In genomic region chr15:58933311-58934113, GRCh38 we compare ENCODE assay signal across 8 cellular contexts. TPM values are rescaled to one million over a fixed set of nuclear protein-coding genes. Genes with fewer than 3 reads are reported as not detected.
A peak's percentile ranks its signal among the peaks of the same experiment; 100 is the strongest.
DNase-seq lines count a peak whose midpoint lies in the region; ATAC-seq, FAIRE-seq and TF ChIP-seq lines count a peak whose summit lies in the region.

Gene SLTM, minus strand, starts transcription at chr15:58933679. Its CDS starts 114 bp downstream, at chr15:58933565.

- peak; percentile 25; the same call in 1 of the 2 replicates for TF ChIP-seq CTCF in OCI-LY3 (IDR thresholded peaks at IDR 0.05; ENCODE audit: low read depth, low read length)
- TF ChIP-seq CTCF in endothelial cell of umbilical vein (IDR thresholded peaks at IDR 0.05; ENCODE audit: extremely low read depth in 1 of 2, insufficient read depth in 1 of 2, low read depth in 1 of 2, low read length in 2 of 2), result peak in 1 of 2 donors; percentile 31

- peak; percentile 99 for TF ChIP-seq POLR2A in endothelial cell of umbilical vein (IDR thresholded peaks at IDR 0.05; ENCODE audit: low read depth, low read length)

- POLR2A ChIA-PET in endothelial cell of umbilical vein (lab: Charles Lee), result no interaction called here

- BruUV-seq in endothelial cell of umbilical vein (replicated peaks; lab: Mats Ljungman, UMichigan), result no TSS peak

- dilution Hi-C loops in endothelial cell of umbilical vein (cut with MboI; ENCODE audit: extremely low pct_ligation_motif_present, low sequenced_read_pairs), result no loop called here

- peak; percentile 50 for FAIRE-seq in endothelial cell of umbilical vein (lab: Jason Lieb, UNC)

- H3K4me2 ChIP-seq in OCI-LY3 (ENCODE audit: low read length), result peak within 1 kb of the TSS; percentile 95
- H3K4me2 ChIP-seq in endothelial cell of umbilical vein (ENCODE audit: insufficient read depth, low read length), result peak within 1 kb of the TSS; percentile 99

- H2AFZ ChIP-seq in OCI-LY3 (ENCODE audit: low read depth, low read length) (peak within 1 kb of the TSS; percentile 85), endothelial cell of umbilical vein (ENCODE audit: low read depth, low read length) (peak within 1 kb of the TSS; percentile 98)

- ATAC-seq in GM21526 (IDR thresholded peaks at IDR 0.05; ENCODE audit: low FRiP score, unreplicated experiment), result peak; percentile 75

- intact Hi-C loops in endothelial cell of umbilical vein (cut with micrococcal nuclease), result loop anchor here (1.0 kb wide), 1 partner anchor 162 kb away; the partner anchor contains the start of gene MINDY2

- H3K36me3 ChIP-seq in OCI-LY3 (replicated peaks; ENCODE audit: low read depth, low read length), result peaks cover 11% of the 10 kb centered on the region
- peaks cover 0 to 2% of the 10 kb centered on the region in 2 experiments for H3K36me3 ChIP-seq in endothelial cell of umbilical vein (ENCODE audit: control insufficient read depth in 2 of 2, extremely low read depth in 1 of 2, insufficient read depth in 2 of 2, low read length in 2 of 2)

- peak within 1 kb of the TSS; percentile 95 for H3K4me3 ChIP-seq in OCI-LY3 (ENCODE audit: low read length)
- H3K4me3 ChIP-seq in endothelial cell of umbilical vein (replicated peaks in 1 of 3; ENCODE audit: insufficient read depth in 1 of 3, low read depth in 1 of 3, low read length in 3 of 3), result peak within 1 kb of the TSS; percentile 54 to 97 (median 95)
- peak within 1 kb of the TSS; percentile 95 for H3K4me3 ChIP-seq in mononuclear cell (ENCODE audit: low read length)

- H4K20me1 ChIP-seq in OCI-LY3 (ENCODE audit: insufficient read depth, low read length) (peaks cover 8% of the 10 kb centered on the region), endothelial cell of umbilical vein (replicated peaks; ENCODE audit: control insufficient read depth, extremely low read depth, insufficient read depth, low read length) (peaks cover 3% of the 10 kb centered on the region)

- peak; percentile 63 for DNase-seq in DMS 273 treated with DMSO at 0.1 percent for 48 hours (lab: John Stamatoyannopoulos, UW)
- peak; percentile 66 for DNase-seq in HuH-7.5 (ENCODE audit: low spot score)
- DNase-seq in activated CD8-positive, alpha-beta memory T cell treated with anti-CD3 and anti-CD28 coated beads, Interleukin-2, amount 50 U/mL, for 48 hours, result peak; percentile 95
- peak; percentile 97 for DNase-seq in endothelial cell of umbilical vein (ENCODE audit: low read depth, low spot score)
- peak; percentile 90 to 93 for DNase-seq in stimulated activated CD8-positive, alpha-beta memory T cell treated with anti-CD3 and anti-CD28 coated beads, Interleukin-2, amount 100 ng/mL, for 48 hours (ENCODE audit: low read depth in 2 of 2)

- peaks cover 20% of the 10 kb centered on the region for H3K4me1 ChIP-seq in OCI-LY3 (ENCODE audit: low read length)
- peaks cover 19% of the 10 kb centered on the region for H3K4me1 ChIP-seq in endothelial cell of umbilical vein (ENCODE audit: control insufficient read depth, extremely low read depth, insufficient read depth, low read length)
- H3K4me1 ChIP-seq in mononuclear cell (ENCODE audit: insufficient read depth, low read length), result peaks cover 27% of the 10 kb centered on the region

- H3K9ac ChIP-seq in OCI-LY3 (ENCODE audit: low read length) (peak within 1 kb of the TSS; percentile 97), endothelial cell of umbilical vein (replicated peaks; ENCODE audit: extremely low read depth, insufficient read depth, low read length) (peak within 1 kb of the TSS; percentile 99)

- H3K27ac ChIP-seq in OCI-LY3 (ENCODE audit: low read length), result peak within 1 kb of the TSS; percentile 89
- H3K27ac ChIP-seq in endothelial cell of umbilical vein (ENCODE audit: insufficient read depth, low read depth, low read length), result peak within 1 kb of the TSS; percentile 93

- H3K79me2 ChIP-seq in OCI-LY3 (ENCODE audit: low read length) (peaks cover 46% of the 10 kb centered on the region), endothelial cell of umbilical vein (ENCODE audit: control insufficient read depth, insufficient read depth, low read length) (peaks cover 42% of the 10 kb centered on the region)

- H3K9me3 ChIP-seq in OCI-LY3 (ENCODE audit: insufficient read depth, low read length) (no peaks in the 10 kb centered on the region), endothelial cell of umbilical vein (replicated peaks; ENCODE audit: control insufficient read depth, insufficient read depth, low read length) (no peaks in the 10 kb centered on the region), mononuclear cell (ENCODE audit: low read depth, low read length) (no peaks in the 10 kb centered on the region)

- H3K27me3 ChIP-seq in OCI-LY3 (ENCODE audit: low read depth, low read length) (no peaks in the 10 kb centered on the region), endothelial cell of umbilical vein (ENCODE audit: control insufficient read depth in 2 of 2, insufficient read depth in 2 of 2, low read length in 2 of 2) (no peaks in the 10 kb centered on the region), mononuclear cell (ENCODE audit: insufficient read depth, low read length) (no peaks in the 10 kb centered on the region)

- CTCF ChIA-PET in endothelial cell of umbilical vein (lab: Charles Lee), result no interaction called here

- H3K9me1 ChIP-seq in endothelial cell of umbilical vein (replicated peaks; ENCODE audit: control insufficient read depth, extremely low read depth, insufficient read depth, low read length), result no peaks in the 10 kb centered on the region

TF ChIP-seq in endothelial cell of umbilical vein, 7 proteins besides CTCF, POLR2A, EP300 and RAD21:
- TF ChIP-seq GATA2 (IDR thresholded peaks at IDR 0.05; ENCODE audit: insufficient read depth, insufficient read length, low read depth, low read length) (no peak), FOS (IDR thresholded peaks at IDR 0.05; ENCODE audit: borderline replicate concordance, insufficient read depth, low read length) (peak; percentile 27), POLR2AphosphoS5 (IDR thresholded peaks at IDR 0.05; ENCODE audit: insufficient read depth, low read depth, low read length) (peak; percentile 97), EZH2 (IDR thresholded peaks at IDR 0.05; ENCODE audit: borderline replicate concordance, low read depth, low read length, severe bottlenecking) (no peak)

RNA-seq across cellular contexts. Expression of gene SLTM, which starts in this region (rescaled TPM):
- total RNA-seq in endothelial cell of umbilical vein, result 80.9 and 93.0 TPM in 2 replicates
- 15.5 and 28.1 TPM in 2 replicates for polyA plus RNA-seq in endothelial cell of umbilical vein
- 32.6 and 37.7 TPM in 2 replicates for polyA plus RNA-seq in endothelial cell of umbilical vein (2011; cell fraction: cytosol; rRNA removed)
- polyA plus RNA-seq in endothelial cell of umbilical vein (2011; cell fraction: nucleus; rRNA removed), result 213 and 254 TPM in 2 replicates
- 50.3 and 65.9 TPM in 2 replicates for polyA plus RNA-seq in endothelial cell of umbilical vein (2012)
- polyA minus RNA-seq in endothelial cell of umbilical vein, result 29.2 and 48.5 TPM in 2 replicates
- 28.5 TPM for polyA minus RNA-seq in endothelial cell of umbilical vein (2011; cell fraction: cytosol; rRNA and poly(A)+ RNA removed)
- 125 and 127 TPM in 2 replicates for polyA minus RNA-seq in endothelial cell of umbilical vein (2011; cell fraction: nucleus; rRNA and poly(A)+ RNA removed)
- total RNA-seq in mononuclear cell, result 183 TPM

Comparison
In these comparisons a context has a peak if more than half of its experiments do, and no peak if none do; other contexts are left out.
1. Peak in every context shown above with its lines: DNase-seq, ATAC-seq, H3K4me3 ChIP-seq and H3K27ac ChIP-seq.